8 cellular contexts compared by ENCODE assay signal in genomic region chr17:42194133-42194899, GRCh38. TPM values are rescaled to one million over a fixed set of nuclear protein-coding genes. Genes with fewer than 3 reads are reported as not detected.
DNase-seq lines count a peak whose midpoint lies in the region; ATAC-seq and TF ChIP-seq lines count a peak whose summit lies in the region.

A gene with protein sequence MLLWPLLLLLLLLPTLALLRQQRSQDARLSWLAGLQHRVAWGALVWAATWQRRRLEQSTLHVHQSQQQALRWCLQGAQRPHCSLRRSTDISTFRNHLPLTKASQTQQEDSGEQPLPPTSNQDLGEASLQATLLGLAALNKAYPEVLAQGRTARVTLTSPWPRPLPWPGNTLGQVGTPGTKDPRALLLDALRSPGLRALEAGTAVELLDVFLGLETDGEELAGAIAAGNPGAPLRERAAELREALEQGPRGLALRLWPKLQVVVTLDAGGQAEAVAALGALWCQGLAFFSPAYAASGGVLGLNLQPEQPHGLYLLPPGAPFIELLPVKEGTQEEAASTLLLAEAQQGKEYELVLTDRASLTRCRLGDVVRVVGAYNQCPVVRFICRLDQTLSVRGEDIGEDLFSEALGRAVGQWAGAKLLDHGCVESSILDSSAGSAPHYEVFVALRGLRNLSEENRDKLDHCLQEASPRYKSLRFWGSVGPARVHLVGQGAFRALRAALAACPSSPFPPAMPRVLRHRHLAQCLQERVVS (minus strand): TSS chr17:42194494. CDS start chr17:42193581, 913 bp downstream.

- no peak for TF ChIP-seq CTCF in foreskin keratinocyte (conservative IDR thresholded peaks at IDR 0.05)

- no peaks in the 10 kb centered on the region for H3K36me3 ChIP-seq in neuron (ENCODE audit: insufficient read depth, low read length)

- no peaks in the 10 kb centered on the region for H3K9me3 ChIP-seq in neuron (ENCODE audit: low read length)

- H3K4me3 ChIP-seq in neuron (ENCODE audit: low read length) = peak within 1 kb of the TSS; percentile 78

- H3K27me3 ChIP-seq in foreskin keratinocyte (no peaks in the 10 kb centered on the region), neuron (ENCODE audit: insufficient read depth, low read length) (no peaks in the 10 kb centered on the region)

- H2AFZ ChIP-seq in neuron (ENCODE audit: low read depth, low read length) = peak within 1 kb of the TSS; percentile 70

- H3K27ac ChIP-seq in foreskin keratinocyte = no peak within 1 kb of the TSS

- ATAC-seq in GM21576 (IDR thresholded peaks at IDR 0.05; ENCODE audit: unreplicated experiment) (peak; percentile 84), foreskin keratinocyte (peak; percentile 82)

- H3K4me1 ChIP-seq in foreskin keratinocyte = no peaks in the 10 kb centered on the region
- H3K4me1 ChIP-seq in neuron (ENCODE audit: insufficient read depth, low read length) = peaks cover 8% of the 10 kb centered on the region

- peak; percentile 66 for DNase-seq in DMS153 (lab: John Stamatoyannopoulos, UW)
- DNase-seq in Kasumi-1 (lab: John Stamatoyannopoulos, UW) = peak; percentile 85 to 87
- DNase-seq in SHP77 (lab: John Stamatoyannopoulos, UW) = peak; percentile 81 to 85
- DNase-seq in activated effector memory CD4-positive, alpha-beta T cell treated with Interleukin-2 at 50 U/mL for 16 hours = peak; percentile 70
- peak; percentile 41 to 51 for DNase-seq in foreskin keratinocyte
- DNase-seq in stromal cell of bone marrow (ENCODE audit: low read depth) = peak; percentile 59

RNA-seq across cellular contexts. Expression of the gene that starts here (rescaled TPM):
- 7.0 and 8.6 TPM in 2 replicates for total RNA-seq in foreskin keratinocyte
- polyA plus RNA-seq in foreskin keratinocyte = 7.6 and 8.0 TPM in 2 replicates
